ENCODE assay signal across 10 cellular contexts in genomic region chr4:112170451-112170993, GRCh38. TPM values are rescaled to one million over a fixed set of nuclear protein-coding genes. Genes with fewer than 3 reads are reported as not detected.
DNase-seq lines count a peak whose midpoint lies in the region; TF ChIP-seq lines count a peak whose summit lies in the region.
"Had no signal": no experiment of that assay in that cellular context is flagged by ENCODE, and none has a peak within 500 bp of the region (broad histone marks: within the 10 kb centered on the region; RNA-seq: fewer than 3 reads in every experiment).

No MANE protein-coding gene starts in this region.

- POLR2A ChIA-PET in activated CD4-positive, alpha-beta memory T cell treated with anti-CD3 and anti-CD28 coated beads for 36 hours (lab: Charles Lee): no interaction called here
- POLR2A ChIA-PET in activated CD4-positive, alpha-beta memory T cell treated with anti-CD3 and anti-CD28 coated beads, Interleukin-2, amount 10 ng/mL, durations not matched to agents 7 days and 5 days (lab: Charles Lee): no interaction called here

- peak; percentile 18 for DNase-seq in activated CD4-positive, alpha-beta memory T cell treated with anti-CD3 and anti-CD28 coated beads for 36 hours
- DNase-seq in activated CD4-positive, alpha-beta memory T cell treated with anti-CD3 and anti-CD28 coated beads, Interleukin-2, amount 10 ng/mL, durations not matched to agents 7 days and 5 days: no peak
- peak; percentile 60 for DNase-seq in NCI-H226
- peak; percentile 72 to 87 for DNase-seq in dermis microvascular lymphatic vessel endothelial cell (ENCODE audit: low read depth in 2 of 2)
- DNase-seq in skeletal muscle cell (ENCODE audit: low read depth): peak; percentile 92
- no peak for DNase-seq in occipital lobe (lab: John Stamatoyannopoulos, UW)
- no peak for DNase-seq in GF-D8 (lab: John Stamatoyannopoulos, UW)
- DNase-seq in coronary artery (ENCODE audit: low spot score): no peak
- DNase-seq: activated naive CD4-positive, alpha-beta T cell treated with anti-CD3 and anti-CD28 coated beads, Interleukin-2, amount 10 ng/mL, durations not matched to agents 7 days and 5 days had no signal

- no peak overlapping the region for H3K27ac ChIP-seq in coronary artery

- peaks cover 10% of the 10 kb centered on the region for H3K36me3 Mint-ChIP-seq in activated CD4-positive, alpha-beta memory T cell treated with anti-CD3 and anti-CD28 coated beads for 36 hours
- H3K36me3 Mint-ChIP-seq in activated CD4-positive, alpha-beta memory T cell treated with anti-CD3 and anti-CD28 coated beads, Interleukin-2, amount 10 ng/mL, durations not matched to agents 7 days and 5 days (ENCODE audit: low read depth): no peaks in the 10 kb centered on the region

- CTCF ChIA-PET in activated CD4-positive, alpha-beta memory T cell treated with anti-CD3 and anti-CD28 coated beads for 36 hours (lab: Charles Lee): no interaction called here
- CTCF ChIA-PET in activated CD4-positive, alpha-beta memory T cell treated with anti-CD3 and anti-CD28 coated beads, Interleukin-2, amount 10 ng/mL, durations not matched to agents 7 days and 5 days (lab: Charles Lee): no interaction called here

- no peak overlapping the region for H3K27ac Mint-ChIP-seq in activated CD4-positive, alpha-beta memory T cell treated with anti-CD3 and anti-CD28 coated beads for 36 hours
- H3K27ac Mint-ChIP-seq in activated CD4-positive, alpha-beta memory T cell treated with anti-CD3 and anti-CD28 coated beads, Interleukin-2, amount 10 ng/mL, durations not matched to agents 7 days and 5 days: no peak overlapping the region
- H3K27ac Mint-ChIP-seq: activated naive CD4-positive, alpha-beta T cell treated with anti-CD3 and anti-CD28 coated beads, Interleukin-2, amount 10 ng/mL, durations not matched to agents 7 days and 5 days had no signal

- peaks cover 1% of the 10 kb centered on the region for H3K9me3 Mint-ChIP-seq in activated CD4-positive, alpha-beta memory T cell treated with anti-CD3 and anti-CD28 coated beads for 36 hours
- no peaks in the 10 kb centered on the region for H3K9me3 Mint-ChIP-seq in activated CD4-positive, alpha-beta memory T cell treated with anti-CD3 and anti-CD28 coated beads, Interleukin-2, amount 10 ng/mL, durations not matched to agents 7 days and 5 days
- H3K9me3 Mint-ChIP-seq: activated naive CD4-positive, alpha-beta T cell treated with anti-CD3 and anti-CD28 coated beads, Interleukin-2, amount 10 ng/mL, durations not matched to agents 7 days and 5 days; CD4-positive, alpha-beta memory T cell had no signal

- H3K4me3 Mint-ChIP-seq in activated CD4-positive, alpha-beta memory T cell treated with anti-CD3 and anti-CD28 coated beads for 36 hours: no peak overlapping the region
- no peak overlapping the region for H3K4me3 Mint-ChIP-seq in activated CD4-positive, alpha-beta memory T cell treated with anti-CD3 and anti-CD28 coated beads, Interleukin-2, amount 10 ng/mL, durations not matched to agents 7 days and 5 days
- H3K4me3 Mint-ChIP-seq: activated naive CD4-positive, alpha-beta T cell treated with anti-CD3 and anti-CD28 coated beads, Interleukin-2, amount 10 ng/mL, durations not matched to agents 7 days and 5 days had no signal

- H3K4me3 ChIP-seq in skeletal muscle cell (ENCODE audit: low read depth, low read length) (no peak overlapping the region), coronary artery (no peak overlapping the region)

- intact Hi-C loops in activated CD4-positive, alpha-beta memory T cell treated with anti-CD3 and anti-CD28 coated beads for 36 hours (cut with micrococcal nuclease): no loop called here

- peaks cover 33% of the 10 kb centered on the region for H3K4me1 Mint-ChIP-seq in activated CD4-positive, alpha-beta memory T cell treated with anti-CD3 and anti-CD28 coated beads for 36 hours (ENCODE audit: low read depth)
- H3K4me1 Mint-ChIP-seq in activated CD4-positive, alpha-beta memory T cell treated with anti-CD3 and anti-CD28 coated beads, Interleukin-2, amount 10 ng/mL, durations not matched to agents 7 days and 5 days: peaks cover 34% of the 10 kb centered on the region

- H3K27me3 Mint-ChIP-seq in activated CD4-positive, alpha-beta memory T cell treated with anti-CD3 and anti-CD28 coated beads for 36 hours: no peaks in the 10 kb centered on the region
- H3K27me3 Mint-ChIP-seq in activated CD4-positive, alpha-beta memory T cell treated with anti-CD3 and anti-CD28 coated beads, Interleukin-2, amount 10 ng/mL, durations not matched to agents 7 days and 5 days: no peaks in the 10 kb centered on the region
- H3K27me3 Mint-ChIP-seq: activated naive CD4-positive, alpha-beta T cell treated with anti-CD3 and anti-CD28 coated beads, Interleukin-2, amount 10 ng/mL, durations not matched to agents 7 days and 5 days; CD4-positive, alpha-beta memory T cell had no signal

- no peak for TF ChIP-seq CTCF in coronary artery (IDR thresholded peaks at IDR 0.05)

RNA-seq across cellular contexts. Expression of gene FAM241A, which starts 25.3 kb away (rescaled TPM):
- 1 to 10 TPM; 3.1 to 3.5 TPM for total RNA-seq in activated CD4-positive, alpha-beta memory T cell treated with anti-CD3 and anti-CD28 coated beads for 36 hours
- 1 to 10 TPM; 1.2 to 1.4 TPM for total RNA-seq in activated CD4-positive, alpha-beta memory T cell treated with anti-CD3 and anti-CD28 coated beads, Interleukin-2, amount 10 ng/mL, durations not matched to agents 7 days and 5 days
- total RNA-seq in dermis microvascular lymphatic vessel endothelial cell (9.0 and 10.3 TPM in 2 replicates), occipital lobe (10.6 TPM)

Comparison
In these comparisons a context has a peak if more than half of its experiments do, and no peak if none do; other contexts are left out.
1. DNase-seq: peak in activated CD4-positive, alpha-beta memory T cell treated with anti-CD3 and anti-CD28 coated beads for 36 hours (single experiment), NCI-H226 (single experiment), dermis microvascular lymphatic vessel endothelial cell (2 of 2) and skeletal muscle cell (single experiment); none in activated CD4-positive, alpha-beta memory T cell treated with anti-CD3 and anti-CD28 coated beads, Interleukin-2, amount 10 ng/mL, durations not matched to agents 7 days and 5 days (single experiment), occipital lobe (single experiment), GF-D8 (single experiment) and coronary artery (single experiment).